Comparison of ENCODE assay signal across 29 cellular contexts in genomic region chr15:49288411-49288810, GRCh38.
DNase-seq lines count a peak whose midpoint lies in the region; ATAC-seq and TF ChIP-seq lines count a peak whose summit lies in the region.
"Had no signal": no experiment of that assay in that cellular context is flagged by ENCODE, and none has a peak within 500 bp of the region (broad histone marks: within the 10 kb centered on the region; RNA-seq: fewer than 3 reads in every experiment).

No MANE protein-coding gene starts in this region.

- H3K4me1 Mint-ChIP-seq in activated naive CD8-positive, alpha-beta T cell treated with anti-CD3 and anti-CD28 coated beads, Interleukin-2, amount 50 U/mL, for 24 hours, result peaks cover 38% of the 10 kb centered on the region
- H3K4me1 Mint-ChIP-seq: memory B cell had no signal

- no peak overlapping the region for H3K4me3 Mint-ChIP-seq in activated naive CD8-positive, alpha-beta T cell treated with anti-CD3 and anti-CD28 coated beads, Interleukin-2, amount 50 U/mL, for 24 hours
- H3K4me3 Mint-ChIP-seq: memory B cell; T-helper 1 cell treated with Interleukin-12 subunit alpha and Interleukin-12 subunit beta and Interleukin-4 antibody, amounts not matched to agents 30 μg/mL and 1 μg/mL, for 36 hours had no signal

- H3K36me3 Mint-ChIP-seq in activated naive CD8-positive, alpha-beta T cell treated with anti-CD3 and anti-CD28 coated beads, Interleukin-2, amount 50 U/mL, for 24 hours (ENCODE audit: low read depth), result peaks cover 69% of the 10 kb centered on the region

- peak overlapping the region; percentile 17 for H3K27ac Mint-ChIP-seq in activated naive CD8-positive, alpha-beta T cell treated with anti-CD3 and anti-CD28 coated beads, Interleukin-2, amount 50 U/mL, for 24 hours
- H3K27ac Mint-ChIP-seq: memory B cell; T-helper 1 cell treated with Interleukin-12 subunit alpha and Interleukin-12 subunit beta and Interleukin-4 antibody, amounts not matched to agents 30 μg/mL and 1 μg/mL, for 36 hours had no signal

- no peak for TF ChIP-seq CTCF in foreskin keratinocyte (conservative IDR thresholded peaks at IDR 0.05)

- H3K4me1 ChIP-seq in foreskin keratinocyte, result no peaks in the 10 kb centered on the region
- H3K4me1 ChIP-seq: BLaER1, pancreas, stomach had no signal

- H3K27me3 Mint-ChIP-seq in activated naive CD8-positive, alpha-beta T cell treated with anti-CD3 and anti-CD28 coated beads, Interleukin-2, amount 50 U/mL, for 24 hours, result no peaks in the 10 kb centered on the region
- H3K27me3 Mint-ChIP-seq: memory B cell had no signal

- H3K27ac ChIP-seq in foreskin keratinocyte, result no peak overlapping the region
- H3K27ac ChIP-seq: BLaER1, pancreas, PC-9, stomach had no signal

- H3K27me3 ChIP-seq in foreskin keratinocyte, result no peaks in the 10 kb centered on the region
- H3K27me3 ChIP-seq: BLaER1, pancreas, stomach had no signal

- peaks cover 5% of the 10 kb centered on the region for H3K9me3 Mint-ChIP-seq in activated naive CD8-positive, alpha-beta T cell treated with anti-CD3 and anti-CD28 coated beads, Interleukin-2, amount 50 U/mL, for 24 hours
- H3K9me3 Mint-ChIP-seq: memory B cell had no signal

- DNase-seq in AG08395 (ENCODE audit: low spot score), result peak; percentile 15
- peak; percentile 7 for DNase-seq in GM03348 (ENCODE audit: low spot score)
- DNase-seq in activated naive CD8-positive, alpha-beta T cell treated with anti-CD3 and anti-CD28 coated beads, Interleukin-2, amount 50 U/mL, for 24 hours, result no peak
- peak; percentile 11 for DNase-seq in globus pallidus (ENCODE audit: low spot score)
- DNase-seq in foreskin keratinocyte, result no peak
- no peak for DNase-seq in SIG-M5 (lab: John Stamatoyannopoulos, UW)
- DNase-seq in left colon, result no peak
- DNase-seq: activated CD4-positive, alpha-beta T cell treated with anti-CD3 and anti-CD28 coated beads, Interleukin-2, amount 50 U/mL, for 48 hours; activated CD8-positive, alpha-beta memory T cell treated with anti-CD3 and anti-CD28 coated beads, Interleukin-2, amount 50 U/mL, for 48 hours; activated gamma-delta T cell; DMS53; effector CD4-positive, alpha-beta T cell; glutamatergic neuron; HCEC 1CT; Karpas-422; NCI-H1436; NCI-H226; NCI-H69; pancreas; PC-9; retina; SK-N-SH; stomach had no signal

- intact Hi-C loops in left colon (cut with DNase I, micrococcal nuclease), result no loop called here

- no peak for ATAC-seq in activated naive CD8-positive, alpha-beta T cell treated with anti-CD3 and anti-CD28 coated beads, Interleukin-2, amount 50 U/mL, for 24 hours
- ATAC-seq in foreskin keratinocyte (no peak), left colon (no peak), HG03432 (IDR thresholded peaks at IDR 0.05; ENCODE audit: unreplicated experiment) (no peak)
- ATAC-seq: HepG2, left lobe of liver, pancreas had no signal

Comparison
In these comparisons a context has a peak if more than half of its experiments do, and no peak if none do; other contexts are left out.
1. DNase-seq: peak in AG08395 (single experiment), GM03348 (single experiment) and globus pallidus (single experiment); none in activated naive CD8-positive, alpha-beta T cell treated with anti-CD3 and anti-CD28 coated beads, Interleukin-2, amount 50 U/mL, for 24 hours (single experiment), foreskin keratinocyte (0 of 2), SIG-M5 (single experiment) and left colon (0 of 2).